ENCODE assay signal across 22 cellular contexts in genomic region chr10:74082319-74082718, GRCh38.
"Had no signal": no experiment of that assay in that cellular context is flagged by ENCODE, and none has a peak within 500 bp of the region (broad histone marks: within the 10 kb centered on the region; RNA-seq: fewer than 3 reads in every experiment).

No MANE protein-coding gene starts in this region.

- ATAC-seq: activated CD4-positive, alpha-beta T cell treated with anti-CD3 and anti-CD28 coated beads for 36 hours; activated naive CD4-positive, alpha-beta T cell treated with anti-CD3 and anti-CD28 coated beads, Interleukin-2, amount 50 U/mL, for 72 hours; effector memory CD8-positive, alpha-beta T cell had no signal

- H3K36me3 Mint-ChIP-seq: activated naive CD4-positive, alpha-beta T cell treated with anti-CD3 and anti-CD28 coated beads, Interleukin-2, amount 50 U/mL, for 72 hours had no signal

- H3K9me3 Mint-ChIP-seq: activated CD4-positive, alpha-beta memory T cell treated with anti-CD3 and anti-CD28 coated beads for 36 hours; activated naive CD4-positive, alpha-beta T cell treated with anti-CD3 and anti-CD28 coated beads, Interleukin-2, amount 50 U/mL, for 72 hours; activated T-helper 1 cell treated with anti-CD3 and anti-CD28 coated beads, Interleukin-12 subunit alpha, Interleukin-12 subunit beta, Interleukin-2, Interleukin-4 antibody, amounts not matched to agents 30 ng/mL and 10 ng/mL and 1 ng/mL, durations not matched to agents 14 hours and 24 hours and 36 hours; effector memory CD8-positive, alpha-beta T cell; nephron; stimulated activated naive CD8-positive, alpha-beta T cell treated with anti-CD3 and anti-CD28 coated beads, Interleukin-15, Interleukin-2, amounts not matched to agents 100 ng/mL and 50 ng/mL, for 24 hours had no signal

- H3K27ac ChIP-seq: epithelial cell of prostate, skin epidermis, WERI-Rb-1 had no signal

- H3K4me3 Mint-ChIP-seq: activated CD4-positive, alpha-beta memory T cell treated with anti-CD3 and anti-CD28 coated beads for 36 hours; activated CD4-positive, alpha-beta T cell treated with anti-CD3 and anti-CD28 coated beads for 36 hours; activated T-helper 1 cell treated with anti-CD3 and anti-CD28 coated beads, Interleukin-12 subunit alpha, Interleukin-12 subunit beta, Interleukin-2, Interleukin-4 antibody, amounts not matched to agents 30 ng/mL and 10 ng/mL and 1 ng/mL, durations not matched to agents 14 hours and 24 hours and 36 hours; effector memory CD8-positive, alpha-beta T cell; nephron; stimulated activated naive CD8-positive, alpha-beta T cell treated with anti-CD3 and anti-CD28 coated beads, Interleukin-15, Interleukin-2, amounts not matched to agents 100 ng/mL and 50 ng/mL, for 24 hours had no signal

- H3K27ac Mint-ChIP-seq: activated CD4-positive, alpha-beta memory T cell treated with anti-CD3 and anti-CD28 coated beads for 36 hours; activated CD4-positive, alpha-beta T cell treated with anti-CD3 and anti-CD28 coated beads for 36 hours; activated naive CD4-positive, alpha-beta T cell treated with anti-CD3 and anti-CD28 coated beads, Interleukin-2, amount 50 U/mL, for 72 hours; activated T-helper 1 cell treated with anti-CD3 and anti-CD28 coated beads, Interleukin-12 subunit alpha, Interleukin-12 subunit beta, Interleukin-2, Interleukin-4 antibody, amounts not matched to agents 30 ng/mL and 10 ng/mL and 1 ng/mL, durations not matched to agents 14 hours and 24 hours and 36 hours; nephron; stimulated activated naive CD8-positive, alpha-beta T cell treated with anti-CD3 and anti-CD28 coated beads, Interleukin-15, Interleukin-2, amounts not matched to agents 100 ng/mL and 50 ng/mL, for 24 hours had no signal

- FAIRE-seq: kidney had no signal

- H3K27me3 Mint-ChIP-seq: activated CD4-positive, alpha-beta memory T cell treated with anti-CD3 and anti-CD28 coated beads for 36 hours; activated CD4-positive, alpha-beta T cell treated with anti-CD3 and anti-CD28 coated beads for 36 hours; effector memory CD8-positive, alpha-beta T cell; stimulated activated naive CD8-positive, alpha-beta T cell treated with anti-CD3 and anti-CD28 coated beads, Interleukin-15, Interleukin-2, amounts not matched to agents 100 ng/mL and 50 ng/mL, for 24 hours had no signal

- H3K4me3 ChIP-seq: skin epidermis had no signal

- DNase-seq: activated CD4-positive, alpha-beta memory T cell treated with anti-CD3 and anti-CD28 coated beads for 36 hours; activated CD4-positive, alpha-beta T cell treated with anti-CD3 and anti-CD28 coated beads for 36 hours; activated gamma-delta T cell treated with Interleukin-2 at 50 U/mL for 16 hours; activated T-cell treated with anti-CD3 and anti-CD28 coated beads for 4 hours; effector memory CD8-positive, alpha-beta T cell; foreskin melanocyte; head of caudate nucleus; kidney; left ventricle myocardium superior; mesendoderm; occipital lobe; retina; stimulated activated CD4-positive, alpha-beta T cell treated with anti-CD3 and anti-CD28 coated beads, Interleukin-15, amount 100 ng/mL, for 24 hours; stimulated activated CD4-positive, alpha-beta T cell treated with anti-CD3 and anti-CD28 coated beads, Interleukin-2, amount 100 ng/mL, for 48 hours; trophoblast cell; WERI-Rb-1 had no signal
